ENCODE assay signal across 8 cellular contexts in the genomic region with DNA sequence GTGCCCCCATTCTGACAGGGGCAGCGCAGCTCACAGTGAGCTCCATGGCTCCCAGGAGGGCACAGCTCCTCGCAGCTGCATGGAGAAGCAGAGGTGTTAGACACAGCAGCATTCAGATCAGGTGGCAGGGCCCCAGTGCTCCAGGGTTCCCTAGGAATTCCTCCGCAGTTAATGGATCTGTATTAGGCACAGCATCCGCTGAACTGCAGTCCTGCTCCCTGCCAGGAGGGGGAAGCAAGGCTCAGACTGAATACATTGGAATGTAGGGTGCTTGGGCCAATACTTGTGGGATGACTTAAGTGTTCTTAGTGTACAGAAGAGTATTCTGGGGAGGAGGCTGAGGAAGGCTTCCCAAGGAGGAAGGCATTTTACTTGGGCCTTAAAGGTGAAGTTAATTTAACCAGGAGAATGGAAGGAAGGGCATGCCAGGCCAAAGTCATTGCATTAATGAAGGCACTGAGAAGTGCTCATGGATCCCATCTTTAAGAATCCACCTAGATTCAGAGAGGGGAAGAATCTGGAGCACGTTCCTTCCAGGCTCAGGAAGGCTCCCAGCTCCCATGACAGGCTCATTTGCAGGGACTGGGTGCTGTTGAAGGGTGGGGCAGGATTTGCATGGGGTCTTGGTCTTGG.
DNase-seq lines count a peak whose midpoint lies in the region; ATAC-seq and TF ChIP-seq lines count a peak whose summit lies in the region.

No MANE protein-coding gene starts in this region.

- CTCF ChIA-PET in HCT116 (lab: Charles Lee), result interaction anchor here (0.7 kb wide), 1 partner anchor 28 kb away, joined by 4 read pairs; no protein-coding TSS in a partner anchor
- CTCF ChIA-PET in RWPE1 (lab: Yijun Ruan, JAX), result interaction anchor here (0.6 kb wide), 2 partner anchors 150 to 437 kb away, joined by 4 to 6 read pairs; no protein-coding TSS in a partner anchor

- peak; percentile 68 to 84 (median 83); a peak in 5 of 6 replicates for TF ChIP-seq CTCF in HCT116 (IDR thresholded peaks at IDR 0.05 in 2 of 3, conservative IDR thresholded peaks at IDR 0.05 in 1 of 3; ENCODE audit: borderline replicate concordance in 1 of 3, insufficient read depth in 1 of 3, low read depth in 2 of 3, low read length in 2 of 3)
- TF ChIP-seq CTCF in RWPE1 (conservative IDR thresholded peaks at IDR 0.05; ENCODE audit: low read depth), result peak; percentile 45

- no peaks in the 10 kb centered on the region for H4K20me1 ChIP-seq in HCT116 (ENCODE audit: insufficient read depth)

- POLR2A ChIA-PET in HCT116 (lab: Charles Lee) (no interaction called here), RWPE1 (lab: Yijun Ruan, JAX; ENCODE audit: low non-redundant PET) (no interaction called here)

- peak overlapping the region; percentile 82; the same call in 1 of the 2 replicates for H3K4me2 ChIP-seq in HCT116 (ENCODE audit: low read length)

- H3K36me3 ChIP-seq in HCT116 (ENCODE audit: control insufficient read depth in 1 of 2, insufficient read depth in 2 of 2, low read length in 2 of 2), result no peaks in the 10 kb centered on the region

- peak; percentile 78 for TF ChIP-seq RAD21 in HCT116 (IDR thresholded peaks at IDR 0.05; ENCODE audit: low read depth)

- no peaks in the 10 kb centered on the region for H3K9me3 ChIP-seq in HCT116 (ENCODE audit: control insufficient read depth in 1 of 2, insufficient read depth in 1 of 2, low read depth in 1 of 2, low read length in 2 of 2)

- peaks cover 10% of the 10 kb centered on the region; the same call in 1 of the 2 replicates for H3K27me3 ChIP-seq in HCT116 (ENCODE audit: insufficient read depth, low read length)

- peaks cover 6 to 26% of the 10 kb centered on the region in 2 experiments for H3K4me1 ChIP-seq in HCT116 (ENCODE audit: control insufficient read depth in 1 of 2, insufficient read depth in 2 of 2, low read length in 2 of 2)

- H3K4me3 ChIP-seq in HCT116 (replicated peaks in 1 of 2; ENCODE audit: low read depth in 1 of 2, low read length in 2 of 2), result no peak overlapping the region

- peak; percentile 72 for ATAC-seq in HCT116
- ATAC-seq in GM18502 (IDR thresholded peaks at IDR 0.05; ENCODE audit: poor library complexity, unreplicated experiment), result no peak
- ATAC-seq in GM21786 (IDR thresholded peaks at IDR 0.05; ENCODE audit: unreplicated experiment), result no peak

- RAD21 ChIA-PET in HCT116 (lab: Charles Lee; ENCODE audit: low non-redundant PET in 1 of 2, low total read pairs in 2 of 2, uncharacterized antibody in 2 of 2, unreplicated experiment in 2 of 2), result no interaction called here

- no peak overlapping the region for H2AFZ ChIP-seq in HCT116 (ENCODE audit: low read depth, low read length, poor library complexity, severe bottlenecking)

- no peak overlapping the region; the same call in 1 of the 2 replicates for H3K27ac ChIP-seq in HCT116 (ENCODE audit: low read depth, low read length)
- no peak overlapping the region for H3K27ac ChIP-seq in RWPE1

- no peaks in the 10 kb centered on the region for H3K79me2 ChIP-seq in HCT116 (ENCODE audit: insufficient read depth, low read length)

- BruUV-seq in HCT116 (replicated peaks; lab: Mats Ljungman, UMichigan), result no TSS peak

- peak; percentile 41 for DNase-seq in Caki2 (ENCODE audit: low read depth)
- peak; percentile 56 for DNase-seq in HCT116 (ENCODE audit: low read depth, low spot score)
- peak; percentile 84 for DNase-seq in RWPE1 (ENCODE audit: low spot score)
- peak; percentile 70 for DNase-seq in ecto neural progenitor cell (ENCODE audit: low spot score)
- peak; percentile 50 for DNase-seq in medulla oblongata (ENCODE audit: extremely low spot score)
- no peak for DNase-seq in GF-D8 (lab: John Stamatoyannopoulos, UW)

- intact Hi-C loops in HCT116 (cut with micrococcal nuclease), result loop anchor here (5.0 kb wide), 1 partner anchor 306 kb away; no protein-coding TSS in a partner anchor

- in situ Hi-C loops in Caki2 (cut with HindIII; ENCODE audit: low pct_unique_long_range_greater_than_20kb, low sequenced_read_pairs), result no loop called here

- no peak overlapping the region for H3K9ac ChIP-seq in HCT116 (ENCODE audit: low read length)

- TF ChIP-seq POLR2A in HCT116 (IDR thresholded peaks at IDR 0.05; ENCODE audit: borderline replicate concordance, extremely low read depth, insufficient read depth, insufficient read length), result no peak

- H3K9me2 ChIP-seq in HCT116 (ENCODE audit: insufficient read depth), result no peaks in the 10 kb centered on the region

TF ChIP-seq in HCT116, 20 proteins besides CTCF, POLR2A, EP300 and RAD21:
- TF ChIP-seq CBX3 (IDR thresholded peaks at IDR 0.05; ENCODE audit: low read depth) (peak; percentile 20; the same call in 1 of the 2 replicates), JUND (IDR thresholded peaks at IDR 0.05) (no peak)
